8 cellular contexts compared by ENCODE assay signal in the genomic region with DNA sequence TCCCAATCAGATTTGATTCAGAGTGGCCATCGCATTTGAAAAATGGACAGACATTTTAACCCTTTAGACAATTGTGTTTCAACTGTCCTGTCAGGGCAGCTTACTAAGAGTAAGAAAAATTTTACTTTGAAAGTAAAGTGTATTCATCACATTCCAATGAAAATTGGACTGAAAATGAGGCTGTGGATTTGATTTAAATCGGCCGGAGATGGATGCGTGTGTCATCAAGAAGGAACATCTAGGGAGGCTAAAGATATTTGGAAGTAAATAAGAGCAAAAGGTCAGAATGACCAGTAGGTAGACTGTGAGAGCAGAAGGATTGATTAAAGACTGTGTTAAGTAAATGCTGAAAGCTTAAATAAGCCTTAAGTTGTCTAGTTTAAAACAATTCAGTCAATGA. TPM values are rescaled to one million over a fixed set of nuclear protein-coding genes. Genes with fewer than 3 reads are reported as not detected.
DNase-seq lines count a peak whose midpoint lies in the region; ATAC-seq, FAIRE-seq and TF ChIP-seq lines count a peak whose summit lies in the region.
"Had no signal": no experiment of that assay in that cellular context is flagged by ENCODE, and none has a peak within 500 bp of the region (broad histone marks: within the 10 kb centered on the region; RNA-seq: fewer than 3 reads in every experiment).

No MANE protein-coding gene starts in this region.

- no peaks in the 10 kb centered on the region for H3K27me3 ChIP-seq in SJCRH30
- H3K27me3 ChIP-seq in gastrocnemius medialis = no peaks in the 10 kb centered on the region
- no peaks in the 10 kb centered on the region for H3K27me3 ChIP-seq in spleen (replicated peaks in 1 of 7)

- in situ Hi-C loops in gastrocnemius medialis (cut with MboI; ENCODE audit: low sequenced_read_pairs in 4 of 4) = loop anchor here in 1 of 4 donors (25.0 kb wide), 1 partner anchor 465 kb away; a partner anchor contains a TSS

- no peaks in the 10 kb centered on the region for H3K4me1 ChIP-seq in SJCRH30
- H3K4me1 ChIP-seq in gastrocnemius medialis = peaks cover 17 to 19% of the 10 kb centered on the region in 2 donors
- peaks cover 20 to 66% (median 53%) of the 10 kb centered on the region in 6 donors for H3K4me1 ChIP-seq in spleen

- no peaks in the 10 kb centered on the region for H3K36me3 Mint-ChIP-seq in endothelial cell (ENCODE audit: low read depth, unreplicated experiment)

- H3K4me3 ChIP-seq in SJCRH30 (peak overlapping the region; percentile 87), gastrocnemius medialis (peak overlapping the region; percentile 89 to 100 (median 96)), spleen (peak overlapping the region in 4 of 8 donors; percentile 61 to 87 (median 72))

- peaks cover 9% of the 10 kb centered on the region for H3K4me1 Mint-ChIP-seq in endothelial cell (ENCODE audit: unreplicated experiment)

- no peaks in the 10 kb centered on the region for H3K36me3 ChIP-seq in SJCRH30
- no peaks in the 10 kb centered on the region for H3K36me3 ChIP-seq in gastrocnemius medialis
- H3K36me3 ChIP-seq in spleen = peaks cover 0 to 7% (median 1%) of the 10 kb centered on the region in 6 donors

- H3K9me3 ChIP-seq in SJCRH30 (replicated peaks) (0 out of 2 replicates have a peak, but pooled peaks cover 3% of the 10 kb centered on the region), gastrocnemius medialis (no peaks in the 10 kb centered on the region), spleen (peaks cover 0 to 5% (median 0%) of the 10 kb centered on the region in 8 donors)

- DNase-seq in H54 (ENCODE audit: insufficient read length, low spot score) (no peak), SJCRH30 (peak in 1 of 2 experiments; percentile 8), endothelial cell (ENCODE audit: low spot score) (no peak), gastrocnemius medialis (no peak), spleen (no peak), NCI-H345 treated with DMSO at 0.1 percent for 48 hours (lab: John Stamatoyannopoulos, UW; ENCODE audit: unreplicated experiment) (no peak)
- no peak for DNase-seq in stimulated activated CD8-positive, alpha-beta memory T cell treated with anti-CD3 and anti-CD28 coated beads, Interleukin-4, amount 100 ng/mL, for 48 hours
- DNase-seq: NCI-H226 had no signal

- TF ChIP-seq CTCF in endothelial cell (IDR thresholded peaks at IDR 0.05; ENCODE audit: unreplicated experiment) = no peak
- TF ChIP-seq CTCF in gastrocnemius medialis (IDR thresholded peaks at IDR 0.05 in 4 of 5, conservative IDR thresholded peaks at IDR 0.05 in 1 of 5) = no peak
- no peak for TF ChIP-seq CTCF in spleen (IDR thresholded peaks at IDR 0.05 in 8 of 11, conservative IDR thresholded peaks at IDR 0.05 in 3 of 11)

- TF ChIP-seq POLR2A in H54 (IDR thresholded peaks at IDR 0.05; ENCODE audit: low read depth, low read length) (no peak), gastrocnemius medialis (IDR thresholded peaks at IDR 0.05) (no peak), spleen (IDR thresholded peaks at IDR 0.05) (no peak)

- 74 to 89% (median 76%) methylated on average over 4 of the region's 4 CpGs for WGBS in spleen, 5 donors

- H3K9me3 Mint-ChIP-seq in endothelial cell (ENCODE audit: unreplicated experiment) = no peaks in the 10 kb centered on the region

- intact Hi-C loops in gastrocnemius medialis (cut with DNase I; ENCODE audit: low total_unique reads) (loop anchor here (5.0 to 10.0 kb wide), 2 partner anchors 300 to 343 kb away; a partner anchor contains a TSS), spleen (cut with DNase I; ENCODE audit: low total_unique reads) (no loop called here)

- FAIRE-seq in H54 (lab: Jason Lieb, UNC) = peak; percentile 50

- no peak for ATAC-seq in gastrocnemius medialis

- peak overlapping the region; percentile 98 for H3K4me3 Mint-ChIP-seq in endothelial cell (ENCODE audit: unreplicated experiment)

- H3K27ac ChIP-seq in SJCRH30 = peak overlapping the region; percentile 90; the same call in 1 of the 2 replicates
- no peak overlapping the region for H3K27ac ChIP-seq in gastrocnemius medialis
- H3K27ac ChIP-seq in spleen = peak overlapping the region in 4 of 8 donors; percentile 96 to 99 (median 98)

- H3K27ac Mint-ChIP-seq in endothelial cell (ENCODE audit: unreplicated experiment) = no peak overlapping the region

- H3K27me3 Mint-ChIP-seq in endothelial cell (ENCODE audit: unreplicated experiment) = peaks cover 5% of the 10 kb centered on the region

RNA-seq across cellular contexts. Expression of a gene that starts 1.5 kb away (rescaled TPM):
- 18.3 and 19.5 TPM in 2 replicates for total RNA-seq in SJCRH30 (2014; rRNA removed; shearing (Covaris generic))
- total RNA-seq in endothelial cell (ENCODE audit: unreplicated experiment) = 12.0 TPM
- total RNA-seq in gastrocnemius medialis = 10 to 100 TPM in 1 of 4 donors, 1 to 10 TPM in 3; 4.8 to 11.2 (median 6.9) TPM
- total RNA-seq in spleen = 10 to 100 TPM; 31.9 to 50.6 (median 40.3) TPM
- 10 to 100 TPM; 17.0 to 31.1 (median 26.1) TPM for polyA plus RNA-seq in spleen
